ENCODE assay signal across 9 cellular contexts in genomic region chr12:22334696-22335290, GRCh38. TPM values are rescaled to one million over a fixed set of nuclear protein-coding genes. Genes with fewer than 3 reads are reported as not detected.
A peak's percentile ranks its signal among the peaks of the same experiment; 100 is the strongest.
DNase-seq lines count a peak whose midpoint lies in the region; ATAC-seq, FAIRE-seq and TF ChIP-seq lines count a peak whose summit lies in the region.
"Had no signal": no experiment of that assay in that cellular context is flagged by ENCODE, and none has a peak within 500 bp of the region (broad histone marks: within the 10 kb centered on the region; RNA-seq: fewer than 3 reads in every experiment).

Gene ST8SIA1 (minus strand): TSS chr12:22334707. CDS start chr12:22334232, 475 bp downstream.

- peak within 1 kb of the TSS; percentile 59 for H3K27ac Mint-ChIP-seq in activated naive CD8-positive, alpha-beta T cell

- no peaks in the 10 kb centered on the region for H3K36me3 ChIP-seq in left ventricle myocardium inferior
- H3K36me3 ChIP-seq in prostate gland: no peaks in the 10 kb centered on the region

- intact Hi-C loops in left ventricle myocardium inferior (cut with micrococcal nuclease): loop anchor here (5.0 kb wide), 1 partner anchor 47 kb away; no protein-coding TSS in a partner anchor
- intact Hi-C loops in prostate gland (cut with DNase I): loop anchor here (1.0 to 5.0 kb wide), 5 partner anchors 57 to 251 kb away; no protein-coding TSS in a partner anchor

- TF ChIP-seq CTCF in GM13976 (IDR thresholded peaks at IDR 0.05; ENCODE audit: borderline replicate concordance, control extremely low read depth, extremely low read depth, insufficient read depth, missing control alignments): no peak
- TF ChIP-seq CTCF in left ventricle myocardium inferior (IDR thresholded peaks at IDR 0.05; ENCODE audit: borderline replicate concordance): no peak
- TF ChIP-seq CTCF in prostate gland (IDR thresholded peaks at IDR 0.05): no peak

- DNase-seq in GM13976 (ENCODE audit: low spot score) (peak; percentile 60), SK-N-DZ (ENCODE audit: low spot score) (peak; percentile 80), left ventricle myocardium inferior (peak; percentile 49), prostate gland (ENCODE audit: low spot score) (peak; percentile 32), HTR-8/SVneo (ENCODE audit: insufficient read length, low spot score) (no peak), SKM-1 (lab: John Stamatoyannopoulos, UW; ENCODE audit: unreplicated experiment) (no peak)

- H3K4me1 ChIP-seq in left ventricle myocardium inferior (peaks cover 22% of the 10 kb centered on the region), prostate gland (replicated peaks) (no peaks in the 10 kb centered on the region)

- H3K9me3 ChIP-seq in left ventricle myocardium inferior (replicated peaks): no peaks in the 10 kb centered on the region
- no peaks in the 10 kb centered on the region for H3K9me3 ChIP-seq in prostate gland

- peaks cover 20% of the 10 kb centered on the region for H3K4me1 Mint-ChIP-seq in activated naive CD8-positive, alpha-beta T cell (ENCODE audit: low read depth)

- H3K27me3 ChIP-seq in left ventricle myocardium inferior (ENCODE audit: low read depth) (peaks cover 39% of the 10 kb centered on the region), prostate gland (replicated peaks; ENCODE audit: insufficient read depth) (no peaks in the 10 kb centered on the region)

- H3K36me3 Mint-ChIP-seq in activated naive CD8-positive, alpha-beta T cell: no peaks in the 10 kb centered on the region

- H3K27ac ChIP-seq in left ventricle myocardium inferior (replicated peaks): peak within 1 kb of the TSS; percentile 70
- H3K27ac ChIP-seq in prostate gland: peak within 1 kb of the TSS; percentile 72 to 81

- H3K4me3 Mint-ChIP-seq in activated naive CD8-positive, alpha-beta T cell: peak within 1 kb of the TSS; percentile 88

- WGBS in prostate gland: 1% methylated on average over 43 of the region's 50 CpGs

- in situ Hi-C loops in GM13976 (cut with MboI; ENCODE audit: low sequenced_read_pairs, unreplicated experiment): no loop called here

- peaks cover 29% of the 10 kb centered on the region for H3K27me3 Mint-ChIP-seq in activated naive CD8-positive, alpha-beta T cell

- peak; percentile 7 for ATAC-seq in HG02938 (IDR thresholded peaks at IDR 0.05; ENCODE audit: unreplicated experiment)

- no peak for TF ChIP-seq POLR2A in prostate gland (IDR thresholded peaks at IDR 0.05)

- peak within 1 kb of the TSS; percentile 76 for H3K4me3 ChIP-seq in left ventricle myocardium inferior
- H3K4me3 ChIP-seq in prostate gland: peak within 1 kb of the TSS; percentile 55 to 64

- FAIRE-seq in HTR-8/SVneo (lab: Jason Lieb, UNC): no peak
- FAIRE-seq: colon had no signal

- no peaks in the 10 kb centered on the region for H3K9me3 Mint-ChIP-seq in activated naive CD8-positive, alpha-beta T cell (ENCODE audit: low read depth)

RNA-seq across cellular contexts. Expression of gene ST8SIA1, which starts in this region (rescaled TPM):
- polyA plus RNA-seq in SK-N-DZ (2014; cell fraction: cytosol; rRNA removed): 46.8 and 53.2 TPM in 2 replicates
- polyA plus RNA-seq in SK-N-DZ (2014; cell fraction: nucleus; rRNA removed): 79.5 and 84.9 TPM in 2 replicates
- total RNA-seq in left ventricle myocardium inferior (2.1 TPM), prostate gland (10 to 100 TPM; 17.7 to 18.8 TPM)

Comparison
In these comparisons a context has a peak if more than half of its experiments do, and no peak if none do; other contexts are left out.
1. DNase-seq: peak in GM13976 (single experiment), SK-N-DZ (single experiment), left ventricle myocardium inferior (single experiment) and prostate gland (single experiment); none in HTR-8/SVneo (single experiment) and SKM-1 (single experiment).